In genomic region chr17:40076101-40076498, GRCh38 we compare ENCODE assay signal across 8 cellular contexts. TPM values are rescaled to one million over a fixed set of nuclear protein-coding genes. Genes with fewer than 3 reads are reported as not detected.
DNase-seq lines count a peak whose midpoint lies in the region; ATAC-seq, FAIRE-seq and TF ChIP-seq lines count a peak whose summit lies in the region.
"Had no signal": no experiment of that assay in that cellular context is flagged by ENCODE, and none has a peak within 500 bp of the region (broad histone marks: within the 10 kb centered on the region; RNA-seq: fewer than 3 reads in every experiment).

No MANE protein-coding gene starts in this region.

- H3K79me2 ChIP-seq in HepG2 (ENCODE audit: insufficient read depth, low read length): no peaks in the 10 kb centered on the region

- H2AFZ ChIP-seq in HepG2 (ENCODE audit: low read length): no peak overlapping the region

- DNase-seq in HepG2 (ENCODE audit: low spot score): no peak
- DNase-seq in right lobe of liver: no peak
- no peak for DNase-seq in vagina (ENCODE audit: extremely low spot score in 2 of 2)

- TF ChIP-seq EP300 in HepG2 (IDR thresholded peaks at IDR 0.05; ENCODE audit: low read depth in 2 of 2, low read length in 2 of 2): no peak
- no peak for TF ChIP-seq EP300 in HepG2 (CRISPR knock-in tag; IDR thresholded peaks at IDR 0.05; ENCODE audit: borderline replicate concordance)

- no peaks in the 10 kb centered on the region for H4K20me1 ChIP-seq in HepG2 (ENCODE audit: insufficient read depth, low read length)

- POLR2A ChIA-PET in HepG2 (lab: Yijun Ruan, JAX): interaction anchor here (1.0 to 2.2 kb wide), 10 partner anchors 9 to 64 kb away, joined by 3 to 23 read pairs (median 10); partner anchors contain the start of genes CASC3, CSF3, MED24 and NR1D1

- H3K4me1 ChIP-seq in HepG2 (ENCODE audit: insufficient read depth, low read length) (peaks cover 42% of the 10 kb centered on the region), right lobe of liver (peaks cover 2 to 36% (median 22%) of the 10 kb centered on the region in 4 donors), mucosa of rectum (ENCODE audit: control insufficient read depth in 2 of 2, insufficient read depth in 2 of 2, low read length in 2 of 2) (peaks cover 53 to 57% of the 10 kb centered on the region in 2 donors), vagina (peaks cover 59% of the 10 kb centered on the region)

- no peak for TF ChIP-seq RAD21 in HepG2 (CRISPR knock-in tag; IDR thresholded peaks at IDR 0.05)

- CTCF ChIA-PET in HepG2 (lab: Yijun Ruan, JAX; ENCODE audit: low intra/inter-chr PET ratio, low total read pairs): interaction anchor here (0.6 to 2.4 kb wide), 8 partner anchors 13 to 62 kb away, joined by 3 to 25 read pairs (median 5); partner anchors contain the start of gene THRA

- intact Hi-C loops in HepG2 (cut with micrococcal nuclease; ENCODE audit: unreplicated experiment) (no loop called here), right lobe of liver (cut with DNase I) (loop anchor here in 1 of 2 donors (10.0 kb wide), 1 partner anchor 61 kb away; the partner anchor contains the start of gene CSF3), vagina (cut with DNase I) (no loop called here)

- no peaks in the 10 kb centered on the region for H3K9me3 ChIP-seq in HepG2 (ENCODE audit: low read length)
- no peaks in the 10 kb centered on the region for H3K9me3 ChIP-seq in right lobe of liver
- no peaks in the 10 kb centered on the region for H3K9me3 ChIP-seq in mucosa of rectum (ENCODE audit: control insufficient read depth in 2 of 2, low read length in 2 of 2)
- no peaks in the 10 kb centered on the region for H3K9me3 ChIP-seq in vagina

- ATAC-seq in HepG2 (no peak), right lobe of liver (no peak), HG02678 (IDR thresholded peaks at IDR 0.05; ENCODE audit: unreplicated experiment) (no peak), HG03378 (IDR thresholded peaks at IDR 0.05; ENCODE audit: unreplicated experiment) (no peak)

- BruUV-seq in HepG2 (replicated peaks; lab: Mats Ljungman, UMichigan): TSS peak; percentile 40

- H3K9ac ChIP-seq in HepG2 (ENCODE audit: insufficient read depth, low read depth, low read length) (no peak overlapping the region), mucosa of rectum (ENCODE audit: low read depth in 1 of 2, low read length in 2 of 2) (peak overlapping the region; percentile 53 to 54)

- no peak for TF ChIP-seq POLR2A in HepG2 (IDR thresholded peaks at IDR 0.05; ENCODE audit: insufficient read depth in 1 of 2, low read depth in 2 of 2, low read length in 2 of 2)
- no peak for TF ChIP-seq POLR2A in right lobe of liver (IDR thresholded peaks at IDR 0.05)
- no peak for TF ChIP-seq POLR2A in vagina (IDR thresholded peaks at IDR 0.05)

- H3K4me2 ChIP-seq in HepG2 (ENCODE audit: low read depth, low read length): no peak overlapping the region

- no peak for FAIRE-seq in HepG2 (lab: Jason Lieb, UNC)
- FAIRE-seq: G401.6, RCC 7860 had no signal

- H3K27ac ChIP-seq in HepG2 (ENCODE audit: extremely low read length, insufficient read depth, low read length): peak overlapping the region; percentile 16
- H3K27ac ChIP-seq in right lobe of liver: no peak overlapping the region
- peak overlapping the region; percentile 96 to 98 for H3K27ac ChIP-seq in mucosa of rectum (ENCODE audit: low read depth in 2 of 2, low read length in 2 of 2)
- peak overlapping the region; percentile 99 for H3K27ac ChIP-seq in vagina

- WGBS in HepG2 (ENCODE audit: low lambda C conversion rate): 94% methylated on average over 4 of the region's 4 CpGs
- 75% methylated on average over 2 of the region's 4 CpGs for WGBS in right lobe of liver (ENCODE audit: insufficient coverage, low coverage, low lambda C conversion rate, missing lambda C conversion rate)

- in situ Hi-C loops in HepG2 (cut with HindIII; ENCODE audit: extremely low pct_ligation_motif_present, low pct_unique_long_range_greater_than_20kb): no loop called here

- no peaks in the 10 kb centered on the region for H3K27me3 ChIP-seq in HepG2 (ENCODE audit: control insufficient read depth in 1 of 2, insufficient read depth in 2 of 2, low read length in 2 of 2)
- no peaks in the 10 kb centered on the region for H3K27me3 ChIP-seq in right lobe of liver
- no peaks in the 10 kb centered on the region for H3K27me3 ChIP-seq in mucosa of rectum (ENCODE audit: control insufficient read depth in 2 of 2, insufficient read depth in 2 of 2, low read length in 2 of 2)
- H3K27me3 ChIP-seq in vagina: no peaks in the 10 kb centered on the region

- H3K36me3 ChIP-seq in HepG2 (replicated peaks in 1 of 2; ENCODE audit: control insufficient read depth in 1 of 2, insufficient read depth in 2 of 2, low read length in 2 of 2): peaks cover 1 to 4% of the 10 kb centered on the region in 2 experiments; a peak in 1 of 5 replicates
- H3K36me3 ChIP-seq in right lobe of liver: no peaks in the 10 kb centered on the region
- H3K36me3 ChIP-seq in mucosa of rectum (ENCODE audit: control insufficient read depth in 2 of 2, insufficient read depth in 2 of 2, low read length in 2 of 2): peaks cover 9 to 22% of the 10 kb centered on the region in 2 donors
- peaks cover 0 to 18% of the 10 kb centered on the region in 2 donors for H3K36me3 ChIP-seq in vagina

- TF ChIP-seq CTCF in HepG2 (CRISPR knock-in tag; IDR thresholded peaks at IDR 0.05) (no peak), right lobe of liver (IDR thresholded peaks at IDR 0.05) (no peak), vagina (IDR thresholded peaks at IDR 0.05) (no peak)

- H3K4me3 ChIP-seq in HepG2 (replicated peaks in 1 of 3; ENCODE audit: insufficient read depth in 1 of 3, low read depth in 2 of 3, low read length in 3 of 3) (no peak overlapping the region), right lobe of liver (no peak overlapping the region), mucosa of rectum (ENCODE audit: low read length in 2 of 2) (peak overlapping the region in 1 of 2 donors; percentile 8), vagina (peak overlapping the region in 1 of 2 donors; percentile 34)

RNA-seq across cellular contexts. Expression of gene THRA, which starts 13.3 kb away (rescaled TPM):
- total RNA-seq in HepG2 (2016; rRNA removed; fragmentation: Illumina TruSeq; extraction: Trizol) (9.9 and 10.4 TPM in 2 replicates), right lobe of liver (1 to 10 TPM; 3.7 to 9.4 (median 7.7) TPM), vagina (40.3 TPM)
- 4.9 and 5.0 TPM in 2 replicates for total RNA-seq in HepG2 (2016; cell fraction: cytosol; rRNA removed; fragmentation: Illumina TruSeq; extraction: Trizol; ENCODE audit: low read depth)
- 8.1 and 10.9 TPM in 2 replicates for total RNA-seq in HepG2 (2016; cell fraction: insoluble cytoplasmic fraction; rRNA removed; fragmentation: Illumina TruSeq; extraction: Trizol)
- total RNA-seq in HepG2 (2016; cell fraction: membrane; rRNA removed; fragmentation: Illumina TruSeq; extraction: Trizol): 12.8 TPM in 2 replicates
- total RNA-seq in HepG2 (2016; cell fraction: nucleus; rRNA removed; fragmentation: Illumina TruSeq; extraction: Trizol): 5.9 and 6.8 TPM in 2 replicates
- polyA plus RNA-seq in HepG2 (2011; rRNA removed): 8.0 and 8.6 TPM in 2 replicates
- 7.7 and 8.0 TPM in 2 replicates for polyA plus RNA-seq in HepG2 (2011; cell fraction: cytosol; rRNA removed)
- 12.1 and 13.6 TPM in 2 replicates for polyA plus RNA-seq in HepG2 (2011; cell fraction: nucleus; rRNA removed)
- 11.6 and 15.5 TPM in 2 replicates for polyA plus RNA-seq in HepG2 (2012)
- 4.3 TPM in 2 replicates for polyA plus RNA-seq in HepG2 (2016; cell fraction: cytosol; fragmentation: Illumina TruSeq; extraction: Trizol; ENCODE audit: low read depth)
- 8.0 and 12.4 TPM in 2 replicates for polyA plus RNA-seq in HepG2 (2016; cell fraction: insoluble cytoplasmic fraction; fragmentation: Illumina TruSeq; extraction: Trizol; ENCODE audit: low read depth)
- polyA plus RNA-seq in HepG2 (2016; cell fraction: membrane; fragmentation: Illumina TruSeq; extraction: Trizol; ENCODE audit: low read depth): 9.9 and 10.7 TPM in 2 replicates
- 11.5 and 12.3 TPM in 2 replicates for polyA plus RNA-seq in HepG2 (2016; cell fraction: nucleus; fragmentation: Illumina TruSeq; extraction: Trizol; ENCODE audit: insufficient read depth, low read depth)
- polyA minus RNA-seq in HepG2 (2011; rRNA and poly(A)+ RNA removed; ENCODE audit: low replicate concordance): 14.3 and 17.9 TPM in 2 replicates
- polyA minus RNA-seq in HepG2 (2011; cell fraction: cytosol; rRNA and poly(A)+ RNA removed): 5.3 and 7.4 TPM in 2 replicates
- polyA minus RNA-seq in HepG2 (2011; cell fraction: nucleus; rRNA and poly(A)+ RNA removed): 7.2 and 7.5 TPM in 2 replicates

RNA-seq across cellular contexts. Expression of gene MED24, which starts 21.9 kb away (rescaled TPM):
- total RNA-seq in HepG2 (2016; rRNA removed; fragmentation: Illumina TruSeq; extraction: Trizol): 51.1 and 66.5 TPM in 2 replicates
- 14.5 and 17.6 TPM in 2 replicates for total RNA-seq in HepG2 (2016; cell fraction: cytosol; rRNA removed; fragmentation: Illumina TruSeq; extraction: Trizol; ENCODE audit: low read depth)
- 50.7 and 65.1 TPM in 2 replicates for total RNA-seq in HepG2 (2016; cell fraction: insoluble cytoplasmic fraction; rRNA removed; fragmentation: Illumina TruSeq; extraction: Trizol)
- 26.0 and 27.2 TPM in 2 replicates for total RNA-seq in HepG2 (2016; cell fraction: membrane; rRNA removed; fragmentation: Illumina TruSeq; extraction: Trizol)
- total RNA-seq in HepG2 (2016; cell fraction: nucleus; rRNA removed; fragmentation: Illumina TruSeq; extraction: Trizol): 65.1 and 70.6 TPM in 2 replicates
- polyA plus RNA-seq in HepG2 (2011; rRNA removed): 67.7 and 78.0 TPM in 2 replicates
- polyA plus RNA-seq in HepG2 (2011; cell fraction: cytosol; rRNA removed): 28.7 and 32.2 TPM in 2 replicates
- 613 and 896 TPM in 2 replicates for polyA plus RNA-seq in HepG2 (2011; cell fraction: nucleus; rRNA removed)
- 70.6 and 74.6 TPM in 2 replicates for polyA plus RNA-seq in HepG2 (2012)
- 9.7 and 12.0 TPM in 2 replicates for polyA plus RNA-seq in HepG2 (2016; cell fraction: cytosol; fragmentation: Illumina TruSeq; extraction: Trizol; ENCODE audit: low read depth)
- polyA plus RNA-seq in HepG2 (2016; cell fraction: insoluble cytoplasmic fraction; fragmentation: Illumina TruSeq; extraction: Trizol; ENCODE audit: low read depth): 46.8 and 59.5 TPM in 2 replicates
- polyA plus RNA-seq in HepG2 (2016; cell fraction: membrane; fragmentation: Illumina TruSeq; extraction: Trizol; ENCODE audit: low read depth): 20.4 and 23.8 TPM in 2 replicates
- polyA plus RNA-seq in HepG2 (2016; cell fraction: nucleus; fragmentation: Illumina TruSeq; extraction: Trizol; ENCODE audit: insufficient read depth, low read depth): 182 and 188 TPM in 2 replicates
- polyA minus RNA-seq in HepG2 (2011; rRNA and poly(A)+ RNA removed; ENCODE audit: low replicate concordance): 133 and 240 TPM in 2 replicates
- 49.1 and 58.4 TPM in 2 replicates for polyA minus RNA-seq in HepG2 (2011; cell fraction: cytosol; rRNA and poly(A)+ RNA removed)
- 159 and 161 TPM in 2 replicates for polyA minus RNA-seq in HepG2 (2011; cell fraction: nucleus; rRNA and poly(A)+ RNA removed)
- total RNA-seq in right lobe of liver: 10 to 100 TPM; 29.0 to 38.2 (median 35.9) TPM
- 106 TPM for total RNA-seq in vagina

RNA-seq across cellular contexts. Expression of gene NR1D1, which starts 24.3 kb away (rescaled TPM):
- total RNA-seq in HepG2 (2016; rRNA removed; fragmentation: Illumina TruSeq; extraction: Trizol): 1.4 and 2.1 TPM in 2 replicates
- total RNA-seq in HepG2 (2016; cell fraction: cytosol; rRNA removed; fragmentation: Illumina TruSeq; extraction: Trizol; ENCODE audit: low read depth): 0.88 and 1.1 TPM in 2 replicates
- total RNA-seq in HepG2 (2016; cell fraction: insoluble cytoplasmic fraction; rRNA removed; fragmentation: Illumina TruSeq; extraction: Trizol): 1.2 and 1.8 TPM in 2 replicates
- 2.2 and 2.4 TPM in 2 replicates for total RNA-seq in HepG2 (2016; cell fraction: membrane; rRNA removed; fragmentation: Illumina TruSeq; extraction: Trizol)
- 3.4 and 4.3 TPM in 2 replicates for total RNA-seq in HepG2 (2016; cell fraction: nucleus; rRNA removed; fragmentation: Illumina TruSeq; extraction: Trizol)
- polyA plus RNA-seq in HepG2 (2011; rRNA removed): 2.7 and 3.6 TPM in 2 replicates
- polyA plus RNA-seq in HepG2 (2011; cell fraction: cytosol; rRNA removed): 1.5 and 1.6 TPM in 2 replicates
- polyA plus RNA-seq in HepG2 (2011; cell fraction: nucleus; rRNA removed): 20.3 and 22.7 TPM in 2 replicates
- 11.1 and 19.6 TPM in 2 replicates for polyA plus RNA-seq in HepG2 (2012)
- 0.95 and 1.1 TPM in 2 replicates for polyA plus RNA-seq in HepG2 (2016; cell fraction: cytosol; fragmentation: Illumina TruSeq; extraction: Trizol; ENCODE audit: low read depth)
- 3.8 and 5.8 TPM in 2 replicates for polyA plus RNA-seq in HepG2 (2016; cell fraction: insoluble cytoplasmic fraction; fragmentation: Illumina TruSeq; extraction: Trizol; ENCODE audit: low read depth)
- 2.5 and 3.4 TPM in 2 replicates for polyA plus RNA-seq in HepG2 (2016; cell fraction: membrane; fragmentation: Illumina TruSeq; extraction: Trizol; ENCODE audit: low read depth)
- polyA plus RNA-seq in HepG2 (2016; cell fraction: nucleus; fragmentation: Illumina TruSeq; extraction: Trizol; ENCODE audit: insufficient read depth, low read depth): 9.5 and 10.0 TPM in 2 replicates
- polyA minus RNA-seq in HepG2 (2011; rRNA and poly(A)+ RNA removed; ENCODE audit: low replicate concordance): 3.3 and 6.7 TPM in 2 replicates
- 4.5 and 6.5 TPM in 2 replicates for polyA minus RNA-seq in HepG2 (2011; cell fraction: cytosol; rRNA and poly(A)+ RNA removed)
- polyA minus RNA-seq in HepG2 (2011; cell fraction: nucleus; rRNA and poly(A)+ RNA removed): 7.6 and 8.1 TPM in 2 replicates
- total RNA-seq in right lobe of liver: 10 to 100 TPM in 4 of 6 experiments, 1 to 10 TPM in 2; 6.9 to 29.8 (median 16.0) TPM
- total RNA-seq in vagina: 15.0 TPM

RNA-seq across cellular contexts. Expression of gene MSL1, which starts 45.7 kb away (rescaled TPM):
- total RNA-seq in HepG2 (2016; rRNA removed; fragmentation: Illumina TruSeq; extraction: Trizol) (76.1 and 88.5 TPM in 2 replicates), right lobe of liver (10 to 100 TPM; 31.1 to 43.8 (median 36.0) TPM), vagina (62.4 TPM)
- 23.3 and 23.6 TPM in 2 replicates for total RNA-seq in HepG2 (2016; cell fraction: cytosol; rRNA removed; fragmentation: Illumina TruSeq; extraction: Trizol; ENCODE audit: low read depth)
- 62.6 and 89.2 TPM in 2 replicates for total RNA-seq in HepG2 (2016; cell fraction: insoluble cytoplasmic fraction; rRNA removed; fragmentation: Illumina TruSeq; extraction: Trizol)
- 50.5 and 57.1 TPM in 2 replicates for total RNA-seq in HepG2 (2016; cell fraction: membrane; rRNA removed; fragmentation: Illumina TruSeq; extraction: Trizol)
- 82.0 and 93.0 TPM in 2 replicates for total RNA-seq in HepG2 (2016; cell fraction: nucleus; rRNA removed; fragmentation: Illumina TruSeq; extraction: Trizol)
- 54.6 and 63.8 TPM in 2 replicates for polyA plus RNA-seq in HepG2 (2011; rRNA removed)
- 19.7 and 28.8 TPM in 2 replicates for polyA plus RNA-seq in HepG2 (2011; cell fraction: cytosol; rRNA removed)
- 90.9 and 114 TPM in 2 replicates for polyA plus RNA-seq in HepG2 (2011; cell fraction: nucleus; rRNA removed)
- polyA plus RNA-seq in HepG2 (2012): 89.3 and 98.8 TPM in 2 replicates
- polyA plus RNA-seq in HepG2 (2016; cell fraction: cytosol; fragmentation: Illumina TruSeq; extraction: Trizol; ENCODE audit: low read depth): 10.1 and 10.5 TPM in 2 replicates
- polyA plus RNA-seq in HepG2 (2016; cell fraction: insoluble cytoplasmic fraction; fragmentation: Illumina TruSeq; extraction: Trizol; ENCODE audit: low read depth): 77.5 and 94.3 TPM in 2 replicates
- polyA plus RNA-seq in HepG2 (2016; cell fraction: membrane; fragmentation: Illumina TruSeq; extraction: Trizol; ENCODE audit: low read depth): 34.7 and 36.6 TPM in 2 replicates
- polyA plus RNA-seq in HepG2 (2016; cell fraction: nucleus; fragmentation: Illumina TruSeq; extraction: Trizol; ENCODE audit: insufficient read depth, low read depth): 173 TPM in 2 replicates
- 21.1 and 21.8 TPM in 2 replicates for polyA minus RNA-seq in HepG2 (2011; rRNA and poly(A)+ RNA removed; ENCODE audit: low replicate concordance)
- 50.3 and 50.4 TPM in 2 replicates for polyA minus RNA-seq in HepG2 (2011; cell fraction: cytosol; rRNA and poly(A)+ RNA removed)
- 107 and 131 TPM in 2 replicates for polyA minus RNA-seq in HepG2 (2011; cell fraction: nucleus; rRNA and poly(A)+ RNA removed)

Comparison
In these comparisons a context has a peak if more than half of its experiments do, and no peak if none do; other contexts are left out.
1. H3K27ac ChIP-seq: peak in HepG2 (single experiment), mucosa of rectum (2 of 2) and vagina (single experiment); none in right lobe of liver (0 of 3).